13 cellular contexts compared by ENCODE assay signal in genomic region chr2:108268001-108268400, GRCh38. TPM values are rescaled to one million over a fixed set of nuclear protein-coding genes. Genes with fewer than 3 reads are reported as not detected.
DNase-seq lines count a peak whose midpoint lies in the region; ATAC-seq and TF ChIP-seq lines count a peak whose summit lies in the region.
"Had no signal": no experiment of that assay in that cellular context is flagged by ENCODE, and none has a peak within 500 bp of the region (broad histone marks: within the 10 kb centered on the region; RNA-seq: fewer than 3 reads in every experiment).

No MANE protein-coding gene starts in this region.

- peak overlapping the region; percentile 57 for H3K4me2 ChIP-seq in GM23248 (ENCODE audit: unreplicated experiment)

- H3K4me3 ChIP-seq in GM23248, result no peak overlapping the region
- no peak overlapping the region for H3K4me3 ChIP-seq in tibial nerve
- no peak overlapping the region for H3K4me3 ChIP-seq in naive thymus-derived CD4-positive, alpha-beta T cell (ENCODE audit: low read length)

- no peaks in the 10 kb centered on the region for H3K9me2 ChIP-seq in GM23248 (ENCODE audit: insufficient read depth)

- DNase-seq in GM23248 (peak; percentile 93), amniotic epithelial cell (ENCODE audit: low read depth) (peak; percentile 10), iris pigment epithelial cell (ENCODE audit: low read depth) (peak; percentile 93), tibial nerve (ENCODE audit: low spot score in 2 of 2) (no peak), mesenteric fat pad (ENCODE audit: low spot score) (no peak)
- DNase-seq in naive thymus-derived CD4-positive, alpha-beta T cell, result no peak
- DNase-seq: activated gamma-delta T cell, NCI-H2171, SHP77 treated with DMSO at 0.1 percent for 48 hours had no signal

- H3K9ac ChIP-seq in GM23248, result peak overlapping the region; percentile 38; the same call in 1 of the 2 replicates

- in situ Hi-C loops in GM23248 (cut with MboI), result no loop called here

- no peaks in the 10 kb centered on the region for H3K9me3 Mint-ChIP-seq in naive thymus-derived CD4-positive, alpha-beta T cell
- H3K9me3 Mint-ChIP-seq: stimulated activated naive CD8-positive, alpha-beta T cell treated with anti-CD3 and anti-CD28 coated beads, Interleukin-15, Interleukin-2, amounts not matched to agents 100 ng/mL and 50 ng/mL, for 24 hours had no signal

- H3K27ac ChIP-seq in GM23248 (peak overlapping the region; percentile 85), tibial nerve (peak overlapping the region in 3 of 4 donors; percentile 1 to 76 (median 71))
- no peak overlapping the region for H3K27ac ChIP-seq in naive thymus-derived CD4-positive, alpha-beta T cell (ENCODE audit: low read depth, low read length)

- H3K79me2 ChIP-seq in GM23248 (ENCODE audit: insufficient read depth), result no peaks in the 10 kb centered on the region

- TF ChIP-seq CTCF in tibial nerve (IDR thresholded peaks at IDR 0.05), result no peak

- H3K9me3 ChIP-seq in GM23248 (ENCODE audit: low read depth) (no peaks in the 10 kb centered on the region), tibial nerve (no peaks in the 10 kb centered on the region)
- no peaks in the 10 kb centered on the region for H3K9me3 ChIP-seq in naive thymus-derived CD4-positive, alpha-beta T cell (ENCODE audit: control insufficient read depth in 2 of 3, low read length in 3 of 3)

- peaks cover 22% of the 10 kb centered on the region for H3F3A ChIP-seq in GM23248 (ENCODE audit: insufficient read depth)

- H3K27me3 ChIP-seq in GM23248 (replicated peaks; ENCODE audit: insufficient read depth), result no peaks in the 10 kb centered on the region
- H3K27me3 ChIP-seq in tibial nerve, result no peaks in the 10 kb centered on the region
- no peaks in the 10 kb centered on the region for H3K27me3 ChIP-seq in naive thymus-derived CD4-positive, alpha-beta T cell (ENCODE audit: control insufficient read depth in 2 of 2, insufficient read depth in 2 of 2, low read length in 2 of 2)

- no peak overlapping the region for H3K4me3 Mint-ChIP-seq in naive thymus-derived CD4-positive, alpha-beta T cell
- H3K4me3 Mint-ChIP-seq: stimulated activated naive CD8-positive, alpha-beta T cell treated with anti-CD3 and anti-CD28 coated beads, Interleukin-15, Interleukin-2, amounts not matched to agents 100 ng/mL and 50 ng/mL, for 24 hours had no signal

- no peak overlapping the region for H3K27ac Mint-ChIP-seq in naive thymus-derived CD4-positive, alpha-beta T cell
- H3K27ac Mint-ChIP-seq: stimulated activated naive CD8-positive, alpha-beta T cell treated with anti-CD3 and anti-CD28 coated beads, Interleukin-15, Interleukin-2, amounts not matched to agents 100 ng/mL and 50 ng/mL, for 24 hours had no signal

- CTCF ChIA-PET in naive thymus-derived CD4-positive, alpha-beta T cell (lab: Charles Lee), result no interaction called here

- no peak for TF ChIP-seq EP300 in tibial nerve (IDR thresholded peaks at IDR 0.05)

- POLR2A ChIA-PET in naive thymus-derived CD4-positive, alpha-beta T cell (lab: Charles Lee), result no interaction called here

- H3K4me1 ChIP-seq in GM23248 (ENCODE audit: insufficient read depth) (peaks cover 35% of the 10 kb centered on the region), tibial nerve (peaks cover 0 to 21% (median 5%) of the 10 kb centered on the region in 4 donors)
- H3K4me1 ChIP-seq in naive thymus-derived CD4-positive, alpha-beta T cell (ENCODE audit: control insufficient read depth in 2 of 2, insufficient read depth in 2 of 2, low read length in 2 of 2), result no peaks in the 10 kb centered on the region

- H3K36me3 ChIP-seq in GM23248 (ENCODE audit: low read depth) (no peaks in the 10 kb centered on the region), tibial nerve (no peaks in the 10 kb centered on the region)
- H3K36me3 ChIP-seq in naive thymus-derived CD4-positive, alpha-beta T cell (ENCODE audit: control insufficient read depth in 2 of 3, insufficient read depth in 3 of 3, low read length in 3 of 3), result no peaks in the 10 kb centered on the region

- no peaks in the 10 kb centered on the region for H4K20me1 ChIP-seq in GM23248 (ENCODE audit: insufficient read depth)

- peaks cover 0 to 46% (median 5%) of the 10 kb centered on the region in 5 donors for H3K27me3 Mint-ChIP-seq in naive thymus-derived CD4-positive, alpha-beta T cell

- H2AFZ ChIP-seq in GM23248, result no peak overlapping the region

- no peak for ATAC-seq in HG02623 (IDR thresholded peaks at IDR 0.05; ENCODE audit: unreplicated experiment)
- ATAC-seq in HG03175 (IDR thresholded peaks at IDR 0.05; ENCODE audit: unreplicated experiment), result no peak
- ATAC-seq in naive thymus-derived CD4-positive, alpha-beta T cell, result no peak

- TF ChIP-seq POLR2A in tibial nerve (IDR thresholded peaks at IDR 0.05), result no peak

- H3K4me1 Mint-ChIP-seq in naive thymus-derived CD4-positive, alpha-beta T cell, result no peaks in the 10 kb centered on the region

- intact Hi-C loops in naive thymus-derived CD4-positive, alpha-beta T cell (cut with micrococcal nuclease), result no loop called here

- no peaks in the 10 kb centered on the region for H3K36me3 Mint-ChIP-seq in naive thymus-derived CD4-positive, alpha-beta T cell

- 1 to 3% methylated on average over 4 of the region's 4 CpGs for WGBS in GM23248 (ENCODE audit: low coverage in 1 of 2, low lambda C conversion rate in 2 of 2, missing lambda C conversion rate in 2 of 2), 2 experiments
- WGBS in tibial nerve, 2 donors, result 53 to 56% methylated on average over 4 of the region's 4 CpGs

RNA-seq across cellular contexts. Expression of gene SULT1C2, which starts 20.7 kb away (rescaled TPM):
- total RNA-seq in GM23248 (2014; rRNA removed; shearing (Covaris generic)), result not detected in 2 replicates
- polyA plus RNA-seq in GM23248 (2016; fragmentation: Nextera tagmentation; extraction: Ambion mirVana), result not detected in 2 replicates
- total RNA-seq in tibial nerve, result 1 to 10 TPM in 2 of 4 donors, not detected in 2; 1.3 to 2.0 TPM
- total RNA-seq in mesenteric fat pad, result 0.64 TPM
- total RNA-seq in naive thymus-derived CD4-positive, alpha-beta T cell, result not detected
- polyA plus RNA-seq in naive thymus-derived CD4-positive, alpha-beta T cell, result not detected
- total RNA-seq: dermis microvascular lymphatic vessel endothelial cell had no signal

RNA-seq across cellular contexts. Expression of gene SULT1C3, which starts 28.2 kb away (rescaled TPM):
- total RNA-seq in GM23248 (2014; rRNA removed; shearing (Covaris generic)), result not detected in 2 replicates
- polyA plus RNA-seq in GM23248 (2016; fragmentation: Nextera tagmentation; extraction: Ambion mirVana), result not detected in 2 replicates
- total RNA-seq in tibial nerve, result not detected
- not detected for total RNA-seq in mesenteric fat pad
- total RNA-seq in naive thymus-derived CD4-positive, alpha-beta T cell, result not detected
- polyA plus RNA-seq in naive thymus-derived CD4-positive, alpha-beta T cell, result not detected
- total RNA-seq: dermis microvascular lymphatic vessel endothelial cell had no signal

Comparison
In these comparisons a context has a peak if more than half of its experiments do, and no peak if none do; other contexts are left out.
1. DNase-seq: peak in GM23248 (single experiment), amniotic epithelial cell (single experiment) and iris pigment epithelial cell (single experiment); none in tibial nerve (0 of 2), mesenteric fat pad (single experiment) and naive thymus-derived CD4-positive, alpha-beta T cell (0 of 9).